Comparison of ENCODE assay signal across 1 cellular context in genomic region chr12:52277486-52278245, GRCh38.
TF ChIP-seq lines count a peak whose summit lies in the region.

No MANE protein-coding gene starts in this region.

TF ChIP-seq in IMR-90, 13 proteins besides CTCF, POLR2A, EP300 and RAD21 (continued from another document):
- no peak for TF ChIP-seq MXI1 (IDR thresholded peaks at IDR 0.05; ENCODE audit: borderline replicate concordance, low read depth, low read length)
- no peak for TF ChIP-seq MAZ (IDR thresholded peaks at IDR 0.05; ENCODE audit: borderline replicate concordance, low read depth, low read length)
- no peak for TF ChIP-seq RCOR1 (IDR thresholded peaks at IDR 0.05; ENCODE audit: insufficient replicate concordance, low read length)
- no peak for TF ChIP-seq FOS (IDR thresholded peaks at IDR 0.05; ENCODE audit: low read depth, low read length)
- no peak for TF ChIP-seq SMC3 (IDR thresholded peaks at IDR 0.05; ENCODE audit: low read depth, low read length)
- no peak for TF ChIP-seq ELK1 (IDR thresholded peaks at IDR 0.05; ENCODE audit: borderline replicate concordance, low read depth, low read length)
- no peak for TF ChIP-seq BHLHE40 (IDR thresholded peaks at IDR 0.05; ENCODE audit: low read depth, low read length)
TF ChIP-seq in IMR-90: peak in this region for 0.
